Comparison of ENCODE assay signal across 8 cellular contexts in genomic region chr20:47276856-47277541, GRCh38.
DNase-seq lines count a peak whose midpoint lies in the region; ATAC-seq and TF ChIP-seq lines count a peak whose summit lies in the region.

No MANE protein-coding gene starts in this region.

- no peak overlapping the region for H3K4me3 Mint-ChIP-seq in activated CD8-positive, alpha-beta T cell treated with anti-CD3 and anti-CD28 coated beads for 36 hours
- H3K4me3 Mint-ChIP-seq in activated CD8-positive, alpha-beta T cell treated with anti-CD3 and anti-CD28 coated beads, Interleukin-2, amount 10 ng/mL, durations not matched to agents 7 days and 5 days, result no peak overlapping the region

- no peak for TF ChIP-seq EP300 in transverse colon (IDR thresholded peaks at IDR 0.05; ENCODE audit: low read depth)

- no peaks in the 10 kb centered on the region for H3K9me3 Mint-ChIP-seq in activated CD8-positive, alpha-beta T cell treated with anti-CD3 and anti-CD28 coated beads for 36 hours
- no peaks in the 10 kb centered on the region for H3K9me3 Mint-ChIP-seq in activated CD8-positive, alpha-beta T cell treated with anti-CD3 and anti-CD28 coated beads, Interleukin-2, amount 10 ng/mL, durations not matched to agents 7 days and 5 days (ENCODE audit: insufficient read depth)

- intact Hi-C loops in activated CD8-positive, alpha-beta T cell treated with anti-CD3 and anti-CD28 coated beads for 36 hours (cut with micrococcal nuclease), result loop anchor here (10.0 kb wide), 1 partner anchor 82 kb away; no protein-coding TSS in a partner anchor
- intact Hi-C loops in lower lobe of right lung (cut with DNase I) (no loop called here), transverse colon (cut with DNase I; ENCODE audit: low total_unique reads) (loop anchor here (10.0 kb wide), 1 partner anchor 348 kb away; no protein-coding TSS in a partner anchor)

- no peak for ATAC-seq in activated CD8-positive, alpha-beta T cell treated with anti-CD3 and anti-CD28 coated beads for 36 hours
- no peak for ATAC-seq in activated CD8-positive, alpha-beta T cell treated with anti-CD3 and anti-CD28 coated beads, Interleukin-2, amount 10 ng/mL, durations not matched to agents 7 days and 5 days
- ATAC-seq in lower lobe of right lung (no peak), GM21529 (IDR thresholded peaks at IDR 0.05; ENCODE audit: unreplicated experiment) (no peak), GM18909 (IDR thresholded peaks at IDR 0.05; ENCODE audit: poor library complexity, unreplicated experiment) (no peak)

- POLR2A ChIA-PET in activated CD8-positive, alpha-beta T cell treated with anti-CD3 and anti-CD28 coated beads for 36 hours (lab: Charles Lee), result interaction anchor here (7.2 kb wide), 1 partner anchor 107 kb away, joined by 51 read pairs; no protein-coding TSS in a partner anchor
- POLR2A ChIA-PET in activated CD8-positive, alpha-beta T cell treated with anti-CD3 and anti-CD28 coated beads, Interleukin-2, amount 10 ng/mL, durations not matched to agents 7 days and 5 days (lab: Charles Lee), result no interaction called here

- H3K27ac ChIP-seq in lower lobe of right lung (peak overlapping the region; percentile 38), transverse colon (peak overlapping the region; percentile 20 to 54 (median 34))

- in situ Hi-C loops in transverse colon (cut with MboI; ENCODE audit: low pct_ligation_motif_present in 1 of 4, low pct_unique_long_range_greater_than_20kb in 1 of 4, low sequenced_read_pairs in 3 of 4), result loop anchor here in 3 of 4 donors (10.0 to 25.0 kb wide), 3 partner anchors 108 to 348 kb away; no protein-coding TSS in a partner anchor

- CTCF ChIA-PET in activated CD8-positive, alpha-beta T cell treated with anti-CD3 and anti-CD28 coated beads for 36 hours (lab: Charles Lee), result interaction anchor here (15.5 kb wide), 1 partner anchor 104 kb away, joined by 620 read pairs; no protein-coding TSS in a partner anchor
- CTCF ChIA-PET in activated CD8-positive, alpha-beta T cell treated with anti-CD3 and anti-CD28 coated beads, Interleukin-2, amount 10 ng/mL, durations not matched to agents 7 days and 5 days (lab: Charles Lee), result interaction anchor here (7.6 kb wide), 1 partner anchor 107 kb away, joined by 63 read pairs; no protein-coding TSS in a partner anchor

- peaks cover 47% of the 10 kb centered on the region for H3K4me1 Mint-ChIP-seq in activated CD8-positive, alpha-beta T cell treated with anti-CD3 and anti-CD28 coated beads for 36 hours (ENCODE audit: low read depth)
- peaks cover 41% of the 10 kb centered on the region for H3K4me1 Mint-ChIP-seq in activated CD8-positive, alpha-beta T cell treated with anti-CD3 and anti-CD28 coated beads, Interleukin-2, amount 10 ng/mL, durations not matched to agents 7 days and 5 days (ENCODE audit: low read depth)

- peak overlapping the region; percentile 55 for H3K27ac Mint-ChIP-seq in activated CD8-positive, alpha-beta T cell treated with anti-CD3 and anti-CD28 coated beads for 36 hours
- H3K27ac Mint-ChIP-seq in activated CD8-positive, alpha-beta T cell treated with anti-CD3 and anti-CD28 coated beads, Interleukin-2, amount 10 ng/mL, durations not matched to agents 7 days and 5 days, result no peak overlapping the region

- 76 to 87% methylated on average over 8 of the region's 8 CpGs for WGBS in transverse colon (ENCODE audit: low coverage in 1 of 2), 2 donors

- H3K36me3 Mint-ChIP-seq in activated CD8-positive, alpha-beta T cell treated with anti-CD3 and anti-CD28 coated beads for 36 hours (ENCODE audit: low read depth), result peaks cover 58% of the 10 kb centered on the region
- H3K36me3 Mint-ChIP-seq in activated CD8-positive, alpha-beta T cell treated with anti-CD3 and anti-CD28 coated beads, Interleukin-2, amount 10 ng/mL, durations not matched to agents 7 days and 5 days (ENCODE audit: low read depth), result peaks cover 69% of the 10 kb centered on the region

- H3K4me3 ChIP-seq in lower lobe of right lung, result no peak overlapping the region
- H3K4me3 ChIP-seq in transverse colon, result no peak overlapping the region

- H3K27me3 Mint-ChIP-seq in activated CD8-positive, alpha-beta T cell treated with anti-CD3 and anti-CD28 coated beads for 36 hours, result no peaks in the 10 kb centered on the region
- no peaks in the 10 kb centered on the region for H3K27me3 Mint-ChIP-seq in activated CD8-positive, alpha-beta T cell treated with anti-CD3 and anti-CD28 coated beads, Interleukin-2, amount 10 ng/mL, durations not matched to agents 7 days and 5 days (ENCODE audit: low read depth)

- H3K27me3 ChIP-seq in lower lobe of right lung (ENCODE audit: low read depth) (no peaks in the 10 kb centered on the region), transverse colon (no peaks in the 10 kb centered on the region)

- H3K4me1 ChIP-seq in lower lobe of right lung, result peaks cover 40% of the 10 kb centered on the region
- H3K4me1 ChIP-seq in transverse colon, result peaks cover 15 to 36% (median 16%) of the 10 kb centered on the region in 4 donors

- H3K9me3 ChIP-seq in lower lobe of right lung, result no peaks in the 10 kb centered on the region
- no peaks in the 10 kb centered on the region for H3K9me3 ChIP-seq in transverse colon

- no peak for DNase-seq in activated CD8-positive, alpha-beta T cell treated with anti-CD3 and anti-CD28 coated beads for 36 hours
- no peak for DNase-seq in activated CD8-positive, alpha-beta T cell treated with anti-CD3 and anti-CD28 coated beads, Interleukin-2, amount 10 ng/mL, durations not matched to agents 7 days and 5 days
- DNase-seq in cerebellum (ENCODE audit: low spot score) (peak; percentile 17), lower lobe of right lung (no peak), transverse colon (no peak), DMS153 treated with DMSO at 0.1 percent for 48 hours (lab: John Stamatoyannopoulos, UW; ENCODE audit: unreplicated experiment) (no peak)

- TF ChIP-seq POLR2A in transverse colon (IDR thresholded peaks at IDR 0.05), result no peak

- no peak for TF ChIP-seq CTCF in activated CD8-positive, alpha-beta T cell treated with anti-CD3 and anti-CD28 coated beads for 36 hours (IDR thresholded peaks at IDR 0.05)
- TF ChIP-seq CTCF in lower lobe of right lung (IDR thresholded peaks at IDR 0.05) (no peak), transverse colon (IDR thresholded peaks at IDR 0.05) (no peak)

- H3K36me3 ChIP-seq in lower lobe of right lung, result peaks cover 72% of the 10 kb centered on the region
- H3K36me3 ChIP-seq in transverse colon, result peaks cover 0 to 15% (median 6%) of the 10 kb centered on the region in 4 donors
